In the genomic region with DNA sequence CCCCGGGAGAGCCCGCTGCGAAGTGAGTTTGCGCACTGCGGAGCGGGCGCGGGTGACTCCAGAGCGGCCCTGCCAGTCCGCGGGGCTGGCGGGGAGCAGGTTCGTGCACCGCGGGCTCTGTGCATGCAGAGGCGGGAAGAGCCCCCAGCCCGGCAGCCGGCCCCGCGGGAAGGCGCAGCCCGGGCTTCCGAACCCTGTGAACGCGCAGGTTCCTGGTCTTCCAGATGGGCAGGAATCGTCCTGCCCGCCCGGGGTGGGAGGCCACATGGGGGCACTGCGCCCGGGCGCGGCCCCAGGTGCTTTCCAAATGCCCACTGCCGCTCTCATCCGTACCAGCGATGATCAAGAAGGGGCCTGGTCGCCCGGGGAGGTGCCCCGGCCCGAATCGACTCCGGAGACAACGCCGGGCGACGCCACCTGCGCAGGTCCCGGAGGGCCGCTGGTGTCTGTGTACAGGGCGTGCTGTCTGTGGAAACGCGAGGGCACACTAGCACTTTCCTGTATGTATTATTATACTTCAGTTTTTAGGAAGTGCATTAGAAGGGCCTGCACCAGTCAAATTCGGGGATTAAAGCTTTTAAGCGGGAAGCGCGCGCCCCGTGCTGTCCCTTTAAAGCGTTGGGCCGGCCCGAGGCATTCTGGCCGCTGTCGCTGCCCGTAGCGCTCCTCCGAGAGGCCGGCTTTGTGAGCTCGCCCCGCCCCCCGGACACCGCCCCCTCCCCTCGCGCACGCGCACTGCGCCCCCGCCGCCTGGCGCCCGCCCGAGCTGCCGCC, we compare ENCODE assay signal across 1 cellular context.
TF ChIP-seq lines count a peak whose summit lies in the region.

Gene WDR5, plus strand, starts transcription at position 740 of the 774 bp plus-strand sequence. CDS start 3,796 bp downstream, outside the sequence.

TF ChIP-seq in IMR-90, 13 proteins besides CTCF, POLR2A, EP300 and RAD21:
- TF ChIP-seq, protein P1, sequence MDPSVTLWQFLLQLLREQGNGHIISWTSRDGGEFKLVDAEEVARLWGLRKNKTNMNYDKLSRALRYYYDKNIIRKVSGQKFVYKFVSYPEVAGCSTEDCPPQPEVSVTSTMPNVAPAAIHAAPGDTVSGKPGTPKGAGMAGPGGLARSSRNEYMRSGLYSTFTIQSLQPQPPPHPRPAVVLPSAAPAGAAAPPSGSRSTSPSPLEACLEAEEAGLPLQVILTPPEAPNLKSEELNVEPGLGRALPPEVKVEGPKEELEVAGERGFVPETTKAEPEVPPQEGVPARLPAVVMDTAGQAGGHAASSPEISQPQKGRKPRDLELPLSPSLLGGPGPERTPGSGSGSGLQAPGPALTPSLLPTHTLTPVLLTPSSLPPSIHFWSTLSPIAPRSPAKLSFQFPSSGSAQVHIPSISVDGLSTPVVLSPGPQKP (IDR thresholded peaks at IDR 0.05; ENCODE audit: borderline replicate concordance, low read depth, low read length), result no peak
- peak; percentile 88; the same call in 1 of the 2 replicates for TF ChIP-seq MAZ (IDR thresholded peaks at IDR 0.05; ENCODE audit: borderline replicate concordance, low read depth, low read length)
